In genomic region chr5:7897014-7897600, GRCh38 we compare ENCODE assay signal across 8 cellular contexts. TPM values are rescaled to one million over a fixed set of nuclear protein-coding genes. Genes with fewer than 3 reads are reported as not detected.
DNase-seq lines count a peak whose midpoint lies in the region; ATAC-seq and TF ChIP-seq lines count a peak whose summit lies in the region.

No MANE protein-coding gene starts in this region.

- H3K27ac ChIP-seq in left lung (no peak overlapping the region), upper lobe of right lung (no peak overlapping the region)

- H3K36me3 Mint-ChIP-seq in activated T-helper 17 cell treated with anti-CD3 and anti-CD28 coated beads, Interleukin-2, amount 50 U/mL, for 72 hours (ENCODE audit: low read depth): peaks cover 98% of the 10 kb centered on the region

- H3K4me1 ChIP-seq in left lung (no peaks in the 10 kb centered on the region), upper lobe of right lung (no peaks in the 10 kb centered on the region)

- ATAC-seq in GM18861 (IDR thresholded peaks at IDR 0.05; ENCODE audit: unreplicated experiment) (peak; percentile 68), left lung (peak; percentile 40), upper lobe of right lung (no peak), HG03280 (IDR thresholded peaks at IDR 0.05; ENCODE audit: unreplicated experiment) (no peak)
- peak; percentile 79 for ATAC-seq in activated T-helper 17 cell treated with anti-CD3 and anti-CD28 coated beads, Interleukin-2, amount 50 U/mL, for 72 hours (replicated peaks)

- no peaks in the 10 kb centered on the region for H3K27me3 ChIP-seq in left lung
- no peaks in the 10 kb centered on the region for H3K27me3 ChIP-seq in upper lobe of right lung

- H3K27me3 Mint-ChIP-seq in activated T-helper 17 cell treated with anti-CD3 and anti-CD28 coated beads, Interleukin-2, amount 50 U/mL, for 72 hours: no peaks in the 10 kb centered on the region

- DNase-seq in AG10803 (ENCODE audit: low read depth) (peak; percentile 31), NB4 (ENCODE audit: low read depth) (peak; percentile 62), left lung (no peak), upper lobe of right lung (no peak), GF-D8 (lab: John Stamatoyannopoulos, UW) (no peak)

- no peak overlapping the region for H3K4me3 Mint-ChIP-seq in activated T-helper 17 cell treated with anti-CD3 and anti-CD28 coated beads, Interleukin-2, amount 50 U/mL, for 72 hours

- peaks cover 18% of the 10 kb centered on the region for H3K4me1 Mint-ChIP-seq in activated T-helper 17 cell treated with anti-CD3 and anti-CD28 coated beads, Interleukin-2, amount 50 U/mL, for 72 hours

- no peak for TF ChIP-seq POLR2A in NB4 (IDR thresholded peaks at IDR 0.05; ENCODE audit: extremely low read depth, insufficient read length)

- peak overlapping the region; percentile 44 for H3K27ac Mint-ChIP-seq in activated T-helper 17 cell treated with anti-CD3 and anti-CD28 coated beads, Interleukin-2, amount 50 U/mL, for 72 hours

- H3K4me3 ChIP-seq in AG10803 (ENCODE audit: low read length) (no peak overlapping the region), NB4 (ENCODE audit: low read depth, low read length) (no peak overlapping the region), left lung (no peak overlapping the region), upper lobe of right lung (no peak overlapping the region)

- H3K9me3 ChIP-seq in left lung: no peaks in the 10 kb centered on the region
- no peaks in the 10 kb centered on the region for H3K9me3 ChIP-seq in upper lobe of right lung

- intact Hi-C loops in left lung (cut with DNase I): no loop called here
- intact Hi-C loops in upper lobe of right lung (cut with DNase I): no loop called here

- peaks cover 0 to 98% of the 10 kb centered on the region in 2 donors for H3K36me3 ChIP-seq in left lung
- H3K36me3 ChIP-seq in upper lobe of right lung: peaks cover 100% of the 10 kb centered on the region

- TF ChIP-seq CTCF in AG10803 (conservative IDR thresholded peaks at IDR 0.05; ENCODE audit: low read length) (peak; percentile 39), NB4 (IDR thresholded peaks at IDR 0.05; ENCODE audit: low read depth, low read length) (peak; percentile 33), left lung (IDR thresholded peaks at IDR 0.05) (no peak), upper lobe of right lung (IDR thresholded peaks at IDR 0.05) (no peak)

- no peaks in the 10 kb centered on the region for H3K9me3 Mint-ChIP-seq in activated T-helper 17 cell treated with anti-CD3 and anti-CD28 coated beads, Interleukin-2, amount 50 U/mL, for 72 hours

RNA-seq across cellular contexts. Expression of gene MTRR, which starts 28.2 kb away (rescaled TPM):
- 10 to 100 TPM; 27.5 to 62.6 TPM for total RNA-seq in activated T-helper 17 cell treated with anti-CD3 and anti-CD28 coated beads, Interleukin-2, amount 50 U/mL, for 72 hours
- total RNA-seq in left lung: 10 to 100 TPM; 75.2 to 78.2 TPM
- total RNA-seq in upper lobe of right lung: 116 TPM

RNA-seq across cellular contexts. Expression of gene FASTKD3, which starts 28.3 kb away (rescaled TPM):
- 10 to 100 TPM in 1 of 2 donors, 1 to 10 TPM in 1; 7.9 to 13.4 TPM for total RNA-seq in activated T-helper 17 cell treated with anti-CD3 and anti-CD28 coated beads, Interleukin-2, amount 50 U/mL, for 72 hours
- total RNA-seq in left lung (1 to 10 TPM; 8.4 to 9.3 TPM), upper lobe of right lung (8.0 TPM)

RNA-seq across cellular contexts. Expression of gene CFAP90, which starts 46.2 kb away (rescaled TPM):
- not detected for total RNA-seq in activated T-helper 17 cell treated with anti-CD3 and anti-CD28 coated beads, Interleukin-2, amount 50 U/mL, for 72 hours
- total RNA-seq in left lung: 1 to 10 TPM in 1 of 2 donors, under 1 TPM in 1; 0.82 to 4.6 TPM
- 0.93 TPM for total RNA-seq in upper lobe of right lung

Comparison
In these comparisons a context has a peak if more than half of its experiments do, and no peak if none do; other contexts are left out.
1. DNase-seq: peak in AG10803 (single experiment) and NB4 (single experiment); none in left lung (0 of 2), upper lobe of right lung (single experiment) and GF-D8 (single experiment).
2. CTCF ChIP-seq: peak in AG10803 (single experiment) and NB4 (single experiment); none in left lung (0 of 2) and upper lobe of right lung (single experiment).
3. ATAC-seq: peak in GM18861 (single experiment), activated T-helper 17 cell treated with anti-CD3 and anti-CD28 coated beads, Interleukin-2, amount 50 U/mL, for 72 hours (single experiment) and left lung (single experiment); none in upper lobe of right lung (single experiment) and HG03280 (single experiment).